ENCODE assay signal across 8 cellular contexts in genomic region chr1:15526490-15527339, GRCh38. TPM values are rescaled to one million over a fixed set of nuclear protein-coding genes. Genes with fewer than 3 reads are reported as not detected.
DNase-seq lines count a peak whose midpoint lies in the region; ATAC-seq and TF ChIP-seq lines count a peak whose summit lies in the region.

DNAJC16 (plus strand) TSS chr1:15526848; CDS start chr1:15529106, 2,258 bp downstream.

- ATAC-seq in HG02885 (IDR thresholded peaks at IDR 0.05; ENCODE audit: poor library complexity, unreplicated experiment) = peak; percentile 48
- ATAC-seq in right cardiac atrium = peak; percentile 75 to 76
- peak; percentile 83 for ATAC-seq in aorta (ENCODE audit: low FRiP score)

- H3K27me3 ChIP-seq in right cardiac atrium (ENCODE audit: control insufficient read depth, insufficient read depth) (no peaks in the 10 kb centered on the region), aorta (ENCODE audit: control insufficient read depth in 1 of 2, insufficient read depth in 2 of 2, low read length in 1 of 2) (no peaks in the 10 kb centered on the region)

- under 1% methylated on average over 65 of the region's 65 CpGs for WGBS in right cardiac atrium
- 0 to 1% methylated on average over 65 of the region's 65 CpGs for WGBS in aorta, 2 donors

- H3K27ac ChIP-seq in right cardiac atrium (ENCODE audit: low read length) (peak within 1 kb of the TSS; percentile 98), aorta (ENCODE audit: low read depth in 1 of 2, low read length in 2 of 2) (peak within 1 kb of the TSS in 1 of 2 donors; percentile 74)

- in situ Hi-C loops in GM13977 (cut with MboI; ENCODE audit: low pct_unique_long_range_greater_than_20kb, low sequenced_read_pairs, unreplicated experiment) = no loop called here

- TF ChIP-seq CTCF in GM13977 (IDR thresholded peaks at IDR 0.05; ENCODE audit: extremely low read depth, insufficient read depth, missing control alignments) = peak; percentile 34

- intact Hi-C loops in right cardiac atrium (cut with DNase I) = no loop called here
- intact Hi-C loops in aorta (cut with DNase I) = loop anchor here (5.0 to 10.0 kb wide), 2 partner anchors 91 to 202 kb away; partner anchors contain the start of gene DDI2 (in 1 of the 2)

- DNase-seq in GM13977 (ENCODE audit: low spot score) (peak; percentile 89), NCI-H1694 treated with DMSO at 0.1 percent for 48 hours (lab: John Stamatoyannopoulos, UW) (peak; percentile 99), T-helper 2 cell (peak; percentile 82 to 100 (median 93)), anterior cingulate cortex (lab: John Stamatoyannopoulos, UW) (peak; percentile 90 to 100 (median 99)), right cardiac atrium (peak; percentile 99), putamen (ENCODE audit: low spot score) (peak; percentile 99), aorta (peak; percentile 98 to 99)

- H3K36me3 ChIP-seq in aorta (ENCODE audit: control insufficient read depth in 1 of 2, insufficient read depth in 2 of 2, low read length in 1 of 2) = no peaks in the 10 kb centered on the region

- H3K4me1 ChIP-seq in right cardiac atrium (ENCODE audit: control insufficient read depth, insufficient read depth, low read length) = peaks cover 6% of the 10 kb centered on the region
- H3K4me1 ChIP-seq in aorta (ENCODE audit: control insufficient read depth in 1 of 2, insufficient read depth in 2 of 2, low read length in 2 of 2) = no peaks in the 10 kb centered on the region

- H3K9me3 ChIP-seq in right cardiac atrium (ENCODE audit: control insufficient read depth, low read length) = no peaks in the 10 kb centered on the region
- no peaks in the 10 kb centered on the region for H3K9me3 ChIP-seq in aorta (ENCODE audit: control insufficient read depth, low read length)

- peak within 1 kb of the TSS; percentile 84 for H3K4me3 ChIP-seq in right cardiac atrium (ENCODE audit: low read length)
- peak within 1 kb of the TSS; percentile 40 to 80 for H3K4me3 ChIP-seq in aorta (ENCODE audit: low read length in 2 of 2)

RNA-seq across cellular contexts. Expression of gene DNAJC16, which starts in this region (rescaled TPM):
- total RNA-seq in right cardiac atrium (10 to 100 TPM; 16.2 to 22.6 (median 18.7) TPM), aorta (10 to 100 TPM; 18.0 to 19.9 TPM)
- polyA plus RNA-seq in right cardiac atrium (5.4 TPM), aorta (10 to 100 TPM in 1 of 2 donors, 1 to 10 TPM in 1; 3.9 to 11.3 TPM)

Comparison
In these comparisons a context has a peak if more than half of its experiments do, and no peak if none do; other contexts are left out.
1. intact Hi-C loops: an anchor here in aorta (5.0 to 10.0 kb wide); none called in right cardiac atrium.